ENCODE assay signal across 14 cellular contexts in genomic region chrX:42776195-42776594, GRCh38. TPM values are rescaled to one million over a fixed set of nuclear protein-coding genes. Genes with fewer than 3 reads are reported as not detected.
DNase-seq lines count a peak whose midpoint lies in the region; ATAC-seq and TF ChIP-seq lines count a peak whose summit lies in the region.
"Had no signal": no experiment of that assay in that cellular context is flagged by ENCODE, and none has a peak within 500 bp of the region (broad histone marks: within the 10 kb centered on the region; RNA-seq: fewer than 3 reads in every experiment).

No MANE protein-coding gene starts in this region.

- peak overlapping the region in 1 of 4 donors; percentile 10 for H3K4me3 Mint-ChIP-seq in CD4-positive, CD25-positive, alpha-beta regulatory T cell
- no peak overlapping the region for H3K4me3 Mint-ChIP-seq in T-helper 2 cell treated with Interferon-gamma antibody and Interleukin-4, amounts not matched to agents 5 μg/mL and 100 μg/mL, for 36 hours
- H3K4me3 Mint-ChIP-seq in HFFc6: no peak overlapping the region

- no peak for ATAC-seq in CD4-positive, CD25-positive, alpha-beta regulatory T cell (ENCODE audit: low read depth in 2 of 2)
- ATAC-seq in HG02678 (IDR thresholded peaks at IDR 0.05; ENCODE audit: unreplicated experiment): peak; percentile 74
- ATAC-seq: heart left ventricle, psoas muscle had no signal

- no peaks in the 10 kb centered on the region for H3K36me3 ChIP-seq in CD4-positive, CD25-positive, alpha-beta regulatory T cell (ENCODE audit: control insufficient read depth, insufficient read depth, low read length)
- no peaks in the 10 kb centered on the region for H3K36me3 ChIP-seq in mammary epithelial cell (ENCODE audit: insufficient read depth, low read length)
- H3K36me3 ChIP-seq: heart left ventricle, tibial artery had no signal

- H3K4me1 Mint-ChIP-seq in CD4-positive, CD25-positive, alpha-beta regulatory T cell: peaks cover 5 to 26% (median 5%) of the 10 kb centered on the region in 4 donors
- H3K4me1 Mint-ChIP-seq in T-helper 2 cell treated with Interferon-gamma antibody and Interleukin-4, amounts not matched to agents 5 μg/mL and 100 μg/mL, for 36 hours (ENCODE audit: low read depth): no peaks in the 10 kb centered on the region
- no peaks in the 10 kb centered on the region for H3K4me1 Mint-ChIP-seq in HFFc6 (ENCODE audit: low read depth)

- DNase-seq in CD4-positive, CD25-positive, alpha-beta regulatory T cell: no peak
- DNase-seq in NOMO-1 treated with DMSO at 0.1 percent for 48 hours (lab: John Stamatoyannopoulos, UW; ENCODE audit: unreplicated experiment): peak; percentile 23
- DNase-seq in erythroblast (lab: John Stamatoyannopoulos, UW): peak; percentile 39 to 82
- DNase-seq in mammary epithelial cell: no peak
- no peak for DNase-seq in GM13977 (ENCODE audit: low spot score)
- DNase-seq in T-helper 2 cell treated with Interferon-gamma antibody and Interleukin-4, amounts not matched to agents 5 μg/mL and 100 μg/mL, for 36 hours (ENCODE audit: low spot score): no peak
- no peak for DNase-seq in HFFc6
- DNase-seq: central memory CD4-positive, alpha-beta T cell; NCI-H1092; psoas muscle; stimulated activated CD8-positive, alpha-beta memory T cell treated with anti-CD3 and anti-CD28 coated beads, Interleukin-4, amount 100 ng/mL, for 48 hours; tibial artery had no signal

- dilution Hi-C loops in mammary epithelial cell (cut with HindIII; ENCODE audit: low sequenced_read_pairs): no loop called here

- BruUV-seq in mammary epithelial cell (replicated peaks; lab: Mats Ljungman, UMichigan): no TSS peak

- no peak overlapping the region for H3K4me2 ChIP-seq in mammary epithelial cell (ENCODE audit: insufficient read depth, low read depth, low read length)

- no peaks in the 10 kb centered on the region for H3K79me2 ChIP-seq in mammary epithelial cell (ENCODE audit: insufficient read depth, low read length)

- 60% methylated on average over 3 of the region's 3 CpGs for WGBS in mammary epithelial cell (ENCODE audit: low coverage, missing lambda C conversion rate)

- H3K4me3 ChIP-seq in CD4-positive, CD25-positive, alpha-beta regulatory T cell (ENCODE audit: low read depth, low read length): no peak overlapping the region
- H3K4me3 ChIP-seq in mammary epithelial cell (replicated peaks in 1 of 3; ENCODE audit: insufficient read depth in 1 of 3, low read depth in 2 of 3, low read length in 3 of 3): no peak overlapping the region
- H3K4me3 ChIP-seq: heart left ventricle, psoas muscle, tibial artery had no signal

- no peak overlapping the region for H3K9ac ChIP-seq in mammary epithelial cell (ENCODE audit: insufficient read depth, low read length)

- no peak overlapping the region for H3K27ac ChIP-seq in CD4-positive, CD25-positive, alpha-beta regulatory T cell (ENCODE audit: insufficient read depth, low read length, poor library complexity, severe bottlenecking)
- no peak overlapping the region for H3K27ac ChIP-seq in mammary epithelial cell (ENCODE audit: insufficient read depth, low read depth, low read length)
- H3K27ac ChIP-seq: heart left ventricle, psoas muscle, tibial artery had no signal

- no peak for TF ChIP-seq POLR2A in erythroblast (IDR thresholded peaks at IDR 0.05; ENCODE audit: low read length)

- H3K4me1 ChIP-seq in CD4-positive, CD25-positive, alpha-beta regulatory T cell (ENCODE audit: control insufficient read depth, insufficient read depth, low read length, poor library complexity, severe bottlenecking): no peaks in the 10 kb centered on the region
- H3K4me1 ChIP-seq in mammary epithelial cell (ENCODE audit: insufficient read depth, low read length): no peaks in the 10 kb centered on the region
- H3K4me1 ChIP-seq: heart left ventricle, psoas muscle, tibial artery had no signal

- H3K27me3 Mint-ChIP-seq in CD4-positive, CD25-positive, alpha-beta regulatory T cell: peaks cover 4% of the 10 kb centered on the region
- no peaks in the 10 kb centered on the region for H3K27me3 Mint-ChIP-seq in T-helper 2 cell treated with Interferon-gamma antibody and Interleukin-4, amounts not matched to agents 5 μg/mL and 100 μg/mL, for 36 hours (ENCODE audit: low read depth)
- no peaks in the 10 kb centered on the region for H3K27me3 Mint-ChIP-seq in HFFc6 (ENCODE audit: insufficient read depth)

- H3K36me3 Mint-ChIP-seq in CD4-positive, CD25-positive, alpha-beta regulatory T cell: peaks cover 6% of the 10 kb centered on the region
- H3K36me3 Mint-ChIP-seq in T-helper 2 cell treated with Interferon-gamma antibody and Interleukin-4, amounts not matched to agents 5 μg/mL and 100 μg/mL, for 36 hours (ENCODE audit: low read depth): no peaks in the 10 kb centered on the region
- peaks cover 7% of the 10 kb centered on the region; the same call in 1 of the 2 replicates for H3K36me3 Mint-ChIP-seq in HFFc6 (ENCODE audit: low read depth)

- in situ Hi-C loops in mammary epithelial cell (cut with MboI; ENCODE audit: low sequenced_read_pairs in 2 of 2): no loop called here
- in situ Hi-C loops in GM13977 (cut with MboI; ENCODE audit: low pct_unique_long_range_greater_than_20kb, low sequenced_read_pairs, unreplicated experiment): no loop called here

- H3K9me3 ChIP-seq in CD4-positive, CD25-positive, alpha-beta regulatory T cell (ENCODE audit: control insufficient read depth in 2 of 2, low read length in 2 of 2): no peaks in the 10 kb centered on the region
- no peaks in the 10 kb centered on the region for H3K9me3 ChIP-seq in mammary epithelial cell (replicated peaks; ENCODE audit: insufficient read depth, low read length)
- H3K9me3 ChIP-seq: psoas muscle had no signal

- CTCF ChIA-PET in mammary epithelial cell (lab: Charles Lee; ENCODE audit: low non-redundant PET): interaction anchor here (0.7 kb wide), 1 partner anchor 61 kb away, joined by 4 read pairs; no protein-coding TSS in a partner anchor

- intact Hi-C loops in mammary epithelial cell (cut with micrococcal nuclease): no loop called here

- no peaks in the 10 kb centered on the region for H4K20me1 ChIP-seq in mammary epithelial cell (ENCODE audit: insufficient read depth, low read length)

- H3K27ac Mint-ChIP-seq in CD4-positive, CD25-positive, alpha-beta regulatory T cell: peak overlapping the region in 2 of 3 donors; percentile 23 to 47
- H3K27ac Mint-ChIP-seq in T-helper 2 cell treated with Interferon-gamma antibody and Interleukin-4, amounts not matched to agents 5 μg/mL and 100 μg/mL, for 36 hours: no peak overlapping the region
- H3K27ac Mint-ChIP-seq in HFFc6: no peak overlapping the region

- H3K27me3 ChIP-seq in CD4-positive, CD25-positive, alpha-beta regulatory T cell (ENCODE audit: control insufficient read depth, insufficient read depth, low read length): no peaks in the 10 kb centered on the region
- H3K27me3 ChIP-seq in mammary epithelial cell (ENCODE audit: insufficient read depth, low read length): peaks cover 2% of the 10 kb centered on the region
- H3K27me3 ChIP-seq: tibial artery had no signal

- TF ChIP-seq CTCF in mammary epithelial cell (conservative IDR thresholded peaks at IDR 0.05 in 1 of 2, IDR thresholded peaks at IDR 0.05 in 1 of 2; ENCODE audit: extremely low read depth in 1 of 2, insufficient read depth in 1 of 2, low read depth in 1 of 2, low read length in 2 of 2): no peak
- TF ChIP-seq CTCF in GM13977 (IDR thresholded peaks at IDR 0.05; ENCODE audit: extremely low read depth, insufficient read depth, missing control alignments): no peak
- TF ChIP-seq CTCF in HFFc6 (IDR thresholded peaks at IDR 0.05): no peak

- peaks cover 0 to 6% (median 0%) of the 10 kb centered on the region in 7 donors for H3K9me3 Mint-ChIP-seq in CD4-positive, CD25-positive, alpha-beta regulatory T cell
- H3K9me3 Mint-ChIP-seq in T-helper 2 cell treated with Interferon-gamma antibody and Interleukin-4, amounts not matched to agents 5 μg/mL and 100 μg/mL, for 36 hours: peaks cover 7% of the 10 kb centered on the region
- H3K9me3 Mint-ChIP-seq in HFFc6: peaks cover 22% of the 10 kb centered on the region

- H2AFZ ChIP-seq in mammary epithelial cell (ENCODE audit: low read depth, low read length): no peak overlapping the region

RNA-seq across cellular contexts. Expression of gene PPP1R2C, which starts 1.8 kb away (rescaled TPM):
- total RNA-seq in CD4-positive, CD25-positive, alpha-beta regulatory T cell: 32.2 TPM
- polyA plus RNA-seq in CD4-positive, CD25-positive, alpha-beta regulatory T cell: 1 to 10 TPM in 3 of 4 donors, not detected in 1; 2.1 to 4.2 (median 3.2) TPM
- total RNA-seq in mammary epithelial cell: not detected
- polyA plus RNA-seq in mammary epithelial cell: not detected
- polyA minus RNA-seq in mammary epithelial cell: not detected
- not detected for total RNA-seq in HFFc6 (2021; fragmentation: NEBNext Ultra II Directional; extraction: Animal tissue kit (Norgen Biotek cat#: 25700))
- total RNA-seq: heart left ventricle, psoas muscle had no signal
- polyA plus RNA-seq: heart left ventricle, psoas muscle had no signal

Comparison
In these comparisons a context has a peak if more than half of its experiments do, and no peak if none do; other contexts are left out.
1. DNase-seq: peak in NOMO-1 treated with DMSO at 0.1 percent for 48 hours (single experiment) and erythroblast (2 of 2); none in CD4-positive, CD25-positive, alpha-beta regulatory T cell (0 of 3), mammary epithelial cell (single experiment), GM13977 (single experiment), T-helper 2 cell treated with Interferon-gamma antibody and Interleukin-4, amounts not matched to agents 5 μg/mL and 100 μg/mL, for 36 hours (single experiment) and HFFc6 (single experiment).
2. H3K27ac Mint-ChIP-seq: peak in CD4-positive, CD25-positive, alpha-beta regulatory T cell (2 of 3); none in T-helper 2 cell treated with Interferon-gamma antibody and Interleukin-4, amounts not matched to agents 5 μg/mL and 100 μg/mL, for 36 hours (single experiment) and HFFc6 (single experiment).
3. RNA of gene PPP1R2C, which starts 1.8 kb away (total RNA-seq): 32.2 TPM in CD4-positive, CD25-positive, alpha-beta regulatory T cell (single experiment); not detected in mammary epithelial cell and not detected in HFFc6; every median in the first group is over 10 times any median in the second.